In genomic region chr19:33724021-33724722, GRCh38 we compare ENCODE assay signal across 20 cellular contexts.
DNase-seq lines count a peak whose midpoint lies in the region; ATAC-seq and TF ChIP-seq lines count a peak whose summit lies in the region.
"Had no signal": no experiment of that assay in that cellular context is flagged by ENCODE, and none has a peak within 500 bp of the region (broad histone marks: within the 10 kb centered on the region; RNA-seq: fewer than 3 reads in every experiment).

No MANE protein-coding gene starts in this region.

- H3K27ac Mint-ChIP-seq in stimulated activated naive CD8-positive, alpha-beta T cell treated with anti-CD3 and anti-CD28 coated beads, Interleukin-15, amount 100 ng/mL, for 72 hours = no peak overlapping the region
- H3K27ac Mint-ChIP-seq in endodermal cell = no peak overlapping the region
- no peak overlapping the region for H3K27ac Mint-ChIP-seq in CD4-positive, alpha-beta T cell
- H3K27ac Mint-ChIP-seq: T-helper 1 cell treated with Interleukin-12 subunit alpha and Interleukin-12 subunit beta and Interleukin-4 antibody, amounts not matched to agents 30 μg/mL and 1 μg/mL, for 36 hours had no signal

- no peaks in the 10 kb centered on the region for H3K36me3 ChIP-seq in endodermal cell (ENCODE audit: control insufficient read depth, insufficient read depth, low read length)
- no peaks in the 10 kb centered on the region for H3K36me3 ChIP-seq in testis (ENCODE audit: low read depth, missing control alignments)

- no peaks in the 10 kb centered on the region for H3K4me1 Mint-ChIP-seq in stimulated activated naive CD8-positive, alpha-beta T cell treated with anti-CD3 and anti-CD28 coated beads, Interleukin-15, amount 100 ng/mL, for 72 hours
- peaks cover 10% of the 10 kb centered on the region for H3K4me1 Mint-ChIP-seq in endodermal cell
- H3K4me1 Mint-ChIP-seq in CD4-positive, alpha-beta T cell (ENCODE audit: low read depth) = no peaks in the 10 kb centered on the region

- TF ChIP-seq POLR2A in testis (IDR thresholded peaks at IDR 0.05) = no peak

- H3K9ac ChIP-seq in endodermal cell (ENCODE audit: extremely low read depth, low read length, poor library complexity, severe bottlenecking) = no peak overlapping the region

- H3K27ac ChIP-seq in endodermal cell (ENCODE audit: low read depth, low read length) (peak overlapping the region; percentile 83), testis (no peak overlapping the region)
- no peak overlapping the region for H3K27ac ChIP-seq in CD4-positive, alpha-beta T cell (ENCODE audit: low read depth, low read length)
- H3K27ac ChIP-seq: C4-2B, PC-9, RWPE1 had no signal

- WGBS in endodermal cell (ENCODE audit: insufficient coverage in 1 of 2, insufficient read length in 1 of 2), 2 experiments = 91 to 92% methylated on average over 5 to 15 of the region's 15 CpGs
- WGBS in testis, 2 donors = 63 to 75% methylated on average over 6 to 15 of the region's 15 CpGs

- no peaks in the 10 kb centered on the region for H3K36me3 Mint-ChIP-seq in endodermal cell (ENCODE audit: low read depth)
- H3K36me3 Mint-ChIP-seq in CD4-positive, alpha-beta T cell (ENCODE audit: low read depth) = no peaks in the 10 kb centered on the region

- intact Hi-C loops in testis (cut with DNase I; ENCODE audit: low total_unique reads) = no loop called here
- intact Hi-C loops in CD4-positive, alpha-beta T cell (cut with DNase I, micrococcal nuclease) = no loop called here

- H3K27me3 Mint-ChIP-seq in stimulated activated naive CD8-positive, alpha-beta T cell treated with anti-CD3 and anti-CD28 coated beads, Interleukin-15, amount 100 ng/mL, for 72 hours = peaks cover 20% of the 10 kb centered on the region
- no peaks in the 10 kb centered on the region for H3K27me3 Mint-ChIP-seq in endodermal cell (ENCODE audit: insufficient read depth)
- H3K27me3 Mint-ChIP-seq in CD4-positive, alpha-beta T cell = peaks cover 31% of the 10 kb centered on the region

- TF ChIP-seq CTCF in endodermal cell (conservative IDR thresholded peaks at IDR 0.05) (no peak), testis (IDR thresholded peaks at IDR 0.05) (no peak)
- TF ChIP-seq CTCF in CD4-positive, alpha-beta T cell (IDR thresholded peaks at IDR 0.05) = no peak

- CTCF ChIA-PET in CD4-positive, alpha-beta T cell (lab: Charles Lee) = no interaction called here

- no peaks in the 10 kb centered on the region for H3K9me3 Mint-ChIP-seq in stimulated activated naive CD8-positive, alpha-beta T cell treated with anti-CD3 and anti-CD28 coated beads, Interleukin-15, amount 100 ng/mL, for 72 hours
- no peaks in the 10 kb centered on the region for H3K9me3 Mint-ChIP-seq in endodermal cell
- H3K9me3 Mint-ChIP-seq in CD4-positive, alpha-beta T cell = no peaks in the 10 kb centered on the region
- H3K9me3 Mint-ChIP-seq: T-helper 1 cell treated with Interleukin-12 subunit alpha and Interleukin-12 subunit beta and Interleukin-4 antibody, amounts not matched to agents 30 μg/mL and 1 μg/mL, for 36 hours had no signal

- ATAC-seq in stimulated activated naive CD8-positive, alpha-beta T cell treated with anti-CD3 and anti-CD28 coated beads, Interleukin-15, amount 100 ng/mL, for 72 hours = peak; percentile 27
- no peak for ATAC-seq in stimulated activated naive CD8-positive, alpha-beta T cell treated with anti-CD3 and anti-CD28 coated beads, Interleukin-15, Interleukin-2, amounts not matched to agents 100 U/mL and 50 U/mL, for 24 hours
- ATAC-seq in GM21717 (IDR thresholded peaks at IDR 0.05; ENCODE audit: unreplicated experiment) = no peak
- ATAC-seq in CD4-positive, alpha-beta T cell (ENCODE audit: poor library complexity) = no peak

- POLR2A ChIA-PET in CD4-positive, alpha-beta T cell (lab: Charles Lee) = no interaction called here

- H3K27me3 ChIP-seq in endodermal cell (ENCODE audit: control insufficient read depth, insufficient read depth, low read length, poor library complexity, severe bottlenecking) = no peaks in the 10 kb centered on the region
- no peaks in the 10 kb centered on the region for H3K27me3 ChIP-seq in testis
- H3K27me3 ChIP-seq in CD4-positive, alpha-beta T cell (ENCODE audit: control insufficient read depth, insufficient read depth, low read length) = no peaks in the 10 kb centered on the region

- no peak for DNase-seq in stimulated activated naive CD8-positive, alpha-beta T cell treated with anti-CD3 and anti-CD28 coated beads, Interleukin-15, amount 100 ng/mL, for 72 hours
- no peak for DNase-seq in stimulated activated naive CD8-positive, alpha-beta T cell treated with anti-CD3 and anti-CD28 coated beads, Interleukin-15, Interleukin-2, amounts not matched to agents 100 U/mL and 50 U/mL, for 24 hours
- DNase-seq in NCI-H1694 treated with DMSO at 0.1 percent for 48 hours (lab: John Stamatoyannopoulos, UW) = peak; percentile 54
- no peak for DNase-seq in endodermal cell
- DNase-seq in testis = no peak
- DNase-seq in CD4-positive, alpha-beta T cell = no peak
- DNase-seq: DND-41, GDM1, GOT3, Kasumi-1, MM.1S, NCI-H1105, NCI-H1930, NCI-H774, PC-9, SIG-M5 had no signal

- H3K9me3 ChIP-seq in endodermal cell (ENCODE audit: control insufficient read depth, low read length) (no peaks in the 10 kb centered on the region), testis (no peaks in the 10 kb centered on the region)
- H3K9me3 ChIP-seq in CD4-positive, alpha-beta T cell (ENCODE audit: control insufficient read depth, low read length) = no peaks in the 10 kb centered on the region

- H3K4me3 Mint-ChIP-seq in stimulated activated naive CD8-positive, alpha-beta T cell treated with anti-CD3 and anti-CD28 coated beads, Interleukin-15, amount 100 ng/mL, for 72 hours = no peak overlapping the region
- no peak overlapping the region for H3K4me3 Mint-ChIP-seq in endodermal cell
- H3K4me3 Mint-ChIP-seq in CD4-positive, alpha-beta T cell = no peak overlapping the region
- H3K4me3 Mint-ChIP-seq: T-helper 1 cell treated with Interleukin-12 subunit alpha and Interleukin-12 subunit beta and Interleukin-4 antibody, amounts not matched to agents 30 μg/mL and 1 μg/mL, for 36 hours had no signal

- H3K4me1 ChIP-seq in endodermal cell (ENCODE audit: control insufficient read depth, insufficient read depth, low read length) = no peaks in the 10 kb centered on the region
- H3K4me1 ChIP-seq in testis = no peaks in the 10 kb centered on the region

- H3K4me3 ChIP-seq in endodermal cell (ENCODE audit: low read length) = no peak overlapping the region
- H3K4me3 ChIP-seq in testis = no peak overlapping the region
- H3K4me3 ChIP-seq: PC-9 had no signal
